In the genomic region with DNA sequence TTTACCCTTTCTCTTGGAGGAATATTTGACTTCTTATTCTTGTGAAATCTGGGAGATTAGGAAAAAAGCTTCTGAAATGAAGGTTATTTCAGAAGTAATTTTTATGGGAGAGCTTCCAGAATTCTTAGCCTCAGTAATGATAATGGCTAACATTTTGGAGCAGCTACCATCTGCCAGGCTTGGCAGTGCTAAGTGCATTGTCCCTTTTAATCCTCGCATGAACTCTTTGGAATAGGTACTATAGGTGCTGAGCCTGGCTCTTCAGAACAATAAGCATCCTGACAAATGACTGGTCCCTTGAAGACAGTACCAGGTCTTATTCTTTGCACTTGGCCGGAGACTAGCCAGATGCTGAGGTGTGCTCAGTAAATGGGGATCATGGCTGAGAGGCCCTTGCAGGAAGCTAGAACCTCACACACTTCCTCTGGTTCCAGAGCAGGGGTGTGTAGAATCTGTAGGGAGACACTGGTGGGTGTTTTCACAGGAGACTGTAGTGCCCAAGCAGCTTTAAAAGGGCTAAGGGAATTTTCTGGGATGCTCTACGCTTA, we compare ENCODE assay signal across 20 cellular contexts.
"Had no signal": no experiment of that assay in that cellular context is flagged by ENCODE, and none has a peak within 500 bp of the region (broad histone marks: within the 10 kb centered on the region; RNA-seq: fewer than 3 reads in every experiment).

No MANE protein-coding gene starts in this region.

- ATAC-seq: right lobe of liver; stimulated activated memory B cell treated with anti-CD40 and anti-IgM and Interleukin-4, amounts not matched to agents 10 μg/mL and 1 μg/mL and 100 μg/mL, for 72 hours had no signal

- H3K9me3 Mint-ChIP-seq: naive B cell; natural killer cell treated with Interleukin-12 subunit alpha and Interleukin-12 subunit beta and Interleukin-15 and Interleukin-18, amount 100 ng/mL, for 72 hours; stimulated activated memory B cell treated with anti-CD40 and anti-IgM and Interleukin-4, amounts not matched to agents 10 μg/mL and 1 μg/mL and 100 μg/mL, for 72 hours had no signal

- DNase-seq: islet precursor cell; left ventricle myocardium inferior; mesendoderm; naive B cell; ovary; right lobe of liver; stimulated activated CD4-positive, alpha-beta T cell treated with anti-CD3 and anti-CD28 coated beads, Interleukin-1b, Interleukin-23, amount 100 ng/mL, for 48 hours; stimulated activated CD4-positive, alpha-beta T cell treated with anti-CD3 and anti-CD28 coated beads, Interleukin-2, amount 100 ng/mL, for 48 hours; stimulated activated CD4-positive, alpha-beta T cell treated with anti-CD3 and anti-CD28 coated beads, Interleukin-4, amount 100 ng/mL, for 4 hours; stimulated activated CD8-positive, alpha-beta memory T cell treated with anti-CD3 and anti-CD28 coated beads, Interleukin-4, amount 100 ng/mL, for 48 hours; stimulated activated naive CD4-positive, alpha-beta T cell treated with Interleukin-2 at 50 U/mL for 16 hours; stomach; testis; thyroid gland; transverse colon; upper lobe of left lung had no signal

- H3K36me3 Mint-ChIP-seq: natural killer cell treated with Interleukin-12 subunit alpha and Interleukin-12 subunit beta and Interleukin-15 and Interleukin-18, amount 100 ng/mL, for 72 hours had no signal

- H3K4me3 Mint-ChIP-seq: mesothelial cell of epicardium; naive B cell; natural killer cell treated with Interleukin-12 subunit alpha and Interleukin-12 subunit beta and Interleukin-15 and Interleukin-18, amount 100 ng/mL, for 72 hours; stimulated activated memory B cell treated with anti-CD40 and anti-IgM and Interleukin-4, amounts not matched to agents 10 μg/mL and 1 μg/mL and 100 μg/mL, for 72 hours had no signal

- H3K27me3 Mint-ChIP-seq: naive B cell; natural killer cell treated with Interleukin-12 subunit alpha and Interleukin-12 subunit beta and Interleukin-15 and Interleukin-18, amount 100 ng/mL, for 72 hours; progenitor cell of endocrine pancreas; stimulated activated memory B cell treated with anti-CD40 and anti-IgM and Interleukin-4, amounts not matched to agents 10 μg/mL and 1 μg/mL and 100 μg/mL, for 72 hours had no signal

- H3K27ac Mint-ChIP-seq: mesothelial cell of epicardium; progenitor cell of endocrine pancreas; stimulated activated memory B cell treated with anti-CD40 and anti-IgM and Interleukin-4, amounts not matched to agents 10 μg/mL and 1 μg/mL and 100 μg/mL, for 72 hours had no signal
